Comparison of ENCODE assay signal across 8 cellular contexts in genomic region chr18:46333371-46334199, GRCh38.
DNase-seq lines count a peak whose midpoint lies in the region; ATAC-seq, FAIRE-seq and TF ChIP-seq lines count a peak whose summit lies in the region.

No MANE protein-coding gene starts in this region.

- H2AFZ ChIP-seq in keratinocyte (ENCODE audit: control insufficient read depth, low read length): peak overlapping the region; percentile 87

- no peak overlapping the region for H3K27ac Mint-ChIP-seq in Caco-2 (ENCODE audit: unreplicated experiment)

- no TSS peak for BruUV-seq in Caco-2 (replicated peaks; lab: Mats Ljungman, UMichigan)

- H3K4me1 Mint-ChIP-seq in Caco-2 (ENCODE audit: low read depth, unreplicated experiment): no peaks in the 10 kb centered on the region

- ATAC-seq in GM18519 (IDR thresholded peaks at IDR 0.05; ENCODE audit: low FRiP score, unreplicated experiment): no peak

- H3K4me1 ChIP-seq in keratinocyte (ENCODE audit: control insufficient read depth, extremely low read depth, insufficient read depth, low read length) (peaks cover 27% of the 10 kb centered on the region), Caco-2 (no peaks in the 10 kb centered on the region)

- no peaks in the 10 kb centered on the region for H3K9me3 Mint-ChIP-seq in Caco-2 (ENCODE audit: unreplicated experiment)

- peak overlapping the region; percentile 40 to 76 (median 62) for H3K4me3 ChIP-seq in keratinocyte (ENCODE audit: control insufficient read depth in 2 of 3, extremely low read depth in 1 of 3, insufficient read depth in 2 of 3, low read depth in 1 of 3, low read length in 3 of 3)
- no peak overlapping the region for H3K4me3 ChIP-seq in Caco-2 (ENCODE audit: low read depth, low read length)

- peaks cover 6% of the 10 kb centered on the region for H3K27me3 ChIP-seq in keratinocyte (ENCODE audit: control insufficient read depth, extremely low read depth, insufficient read depth, low read length)
- no peaks in the 10 kb centered on the region for H3K27me3 ChIP-seq in Caco-2 (replicated peaks; ENCODE audit: control insufficient read depth, insufficient read depth, low read length)

- H3K36me3 ChIP-seq in keratinocyte (ENCODE audit: control insufficient read depth in 2 of 2, extremely low read depth in 1 of 2, insufficient read depth in 2 of 2, low read length in 2 of 2): no peaks in the 10 kb centered on the region
- no peaks in the 10 kb centered on the region for H3K36me3 ChIP-seq in Caco-2 (ENCODE audit: control insufficient read depth, insufficient read depth, low read length)

- H3K27me3 Mint-ChIP-seq in Caco-2 (ENCODE audit: insufficient read depth, unreplicated experiment): peaks cover 14% of the 10 kb centered on the region

- no peaks in the 10 kb centered on the region for H4K20me1 ChIP-seq in keratinocyte (ENCODE audit: control insufficient read depth, extremely low read depth, insufficient read depth, low read length)

- dilution Hi-C loops in keratinocyte (cut with MboI; ENCODE audit: extremely low pct_ligation_motif_present, low sequenced_read_pairs): no loop called here

- H3K4me3 Mint-ChIP-seq in Caco-2 (ENCODE audit: unreplicated experiment): no peak overlapping the region

- intact Hi-C loops in Caco-2 (cut with micrococcal nuclease; ENCODE audit: unreplicated experiment): no loop called here

- no peaks in the 10 kb centered on the region for H3K9me1 ChIP-seq in keratinocyte (ENCODE audit: control insufficient read depth, extremely low read depth, insufficient read depth, low read length)

- peak; percentile 48 for FAIRE-seq in keratinocyte (lab: Jason Lieb, UNC)

- TF ChIP-seq CTCF in keratinocyte (optimal IDR thresholded peaks at IDR 0.05 in 1 of 3, IDR thresholded peaks at IDR 0.05 in 1 of 3, conservative IDR thresholded peaks at IDR 0.05 in 1 of 3; ENCODE audit: extremely low read depth in 1 of 3, insufficient read depth in 2 of 3, low read length in 3 of 3): no peak
- no peak for TF ChIP-seq CTCF in Caco-2 (IDR thresholded peaks at IDR 0.05; ENCODE audit: insufficient read depth in 1 of 2, low read depth in 1 of 2, low read length in 1 of 2, severe bottlenecking in 1 of 2, unreplicated experiment in 1 of 2)

- no peaks in the 10 kb centered on the region for H3K79me2 ChIP-seq in keratinocyte (ENCODE audit: control insufficient read depth, insufficient read depth, low read length)

- H3K9me3 ChIP-seq in keratinocyte (ENCODE audit: control insufficient read depth, low read depth, low read length) (no peaks in the 10 kb centered on the region), Caco-2 (no peaks in the 10 kb centered on the region)

- peak overlapping the region; percentile 87 for H3K4me2 ChIP-seq in keratinocyte (ENCODE audit: control insufficient read depth, extremely low read depth, insufficient read depth, low read depth, low read length)

- DNase-seq in stimulated activated CD4-positive, alpha-beta T cell treated with anti-CD3 and anti-CD28 coated beads, Interleukin-12 subunit alpha, Interleukin-12 subunit beta, amount 100 ng/mL, for 48 hours (ENCODE audit: low read depth in 2 of 3, low spot score in 1 of 3): peak in 2 of 3 donors; percentile 3 to 13
- DNase-seq in stimulated activated CD4-positive, alpha-beta T cell treated with anti-CD3 and anti-CD28 coated beads, Interleukin-12 subunit alpha, Interleukin-12 subunit beta, amount 100 ng/mL, for 4 hours: no peak
- DNase-seq in NCI-H82 (lab: John Stamatoyannopoulos, UW) (peak; percentile 88), T47D (ENCODE audit: low read depth in 1 of 2, low spot score in 1 of 2) (peak; percentile 41 to 47), keratinocyte (ENCODE audit: low read depth, low spot score) (no peak), Caco-2 (no peak)
- DNase-seq in stimulated activated CD4-positive, alpha-beta T cell treated with anti-CD3 and anti-CD28 coated beads, Interleukin-4, amount 100 ng/mL, for 24 hours: peak; percentile 12

- peak overlapping the region; percentile 47 for H3K9ac ChIP-seq in keratinocyte (ENCODE audit: control insufficient read depth, extremely low read depth, insufficient read depth, low read length)

- POLR2A ChIA-PET in Caco-2 (lab: Charles Lee): no interaction called here

- CTCF ChIA-PET in Caco-2 (lab: Charles Lee): no interaction called here

- H3K36me3 Mint-ChIP-seq in Caco-2 (ENCODE audit: insufficient read depth, unreplicated experiment): no peaks in the 10 kb centered on the region

- in situ Hi-C loops in T47D (cut with HindIII; ENCODE audit: low pct_unique_long_range_greater_than_20kb, low sequenced_read_pairs): no loop called here

- no peak overlapping the region for H3K27ac ChIP-seq in keratinocyte (ENCODE audit: control insufficient read depth, insufficient read depth, low read length)

Comparison
In these comparisons a context has a peak if more than half of its experiments do, and no peak if none do; other contexts are left out.
1. DNase-seq: peak in stimulated activated CD4-positive, alpha-beta T cell treated with anti-CD3 and anti-CD28 coated beads, Interleukin-12 subunit alpha, Interleukin-12 subunit beta, amount 100 ng/mL, for 48 hours (2 of 3), NCI-H82 (single experiment), T47D (2 of 2) and stimulated activated CD4-positive, alpha-beta T cell treated with anti-CD3 and anti-CD28 coated beads, Interleukin-4, amount 100 ng/mL, for 24 hours (single experiment); none in stimulated activated CD4-positive, alpha-beta T cell treated with anti-CD3 and anti-CD28 coated beads, Interleukin-12 subunit alpha, Interleukin-12 subunit beta, amount 100 ng/mL, for 4 hours (single experiment), keratinocyte (single experiment) and Caco-2 (0 of 2).